22 cellular contexts compared by ENCODE assay signal in genomic region chr10:22824984-22825383, GRCh38.
A peak's percentile ranks its signal among the peaks of the same experiment; 100 is the strongest.
DNase-seq lines count a peak whose midpoint lies in the region; ATAC-seq and TF ChIP-seq lines count a peak whose summit lies in the region.
"Had no signal": no experiment of that assay in that cellular context is flagged by ENCODE, and none has a peak within 500 bp of the region (broad histone marks: within the 10 kb centered on the region; RNA-seq: fewer than 3 reads in every experiment).

No MANE protein-coding gene starts in this region.

- H2AK5ac ChIP-seq in neuronal stem cell (ENCODE audit: low read depth, low read length) = no peak overlapping the region

- POLR2A ChIA-PET in PC-9 (lab: Charles Lee; ENCODE audit: unreplicated experiment) = no interaction called here

- H3K9ac ChIP-seq in neuronal stem cell (ENCODE audit: low read depth, low read length, poor library complexity) = no peak overlapping the region

- no peaks in the 10 kb centered on the region for H3K27me3 ChIP-seq in PC-9 (ENCODE audit: insufficient read depth, low read depth)
- no peaks in the 10 kb centered on the region for H3K27me3 ChIP-seq in neuronal stem cell (ENCODE audit: control insufficient read depth in 3 of 3, insufficient read depth in 3 of 3, low read depth in 1 of 3, low read length in 3 of 3)
- H3K27me3 ChIP-seq: gastrocnemius medialis, tibial nerve had no signal

- no peak for ATAC-seq in stimulated activated effector memory CD8-positive, alpha-beta T cell treated with anti-CD3 and anti-CD28 coated beads, Interleukin-12 subunit alpha, Interleukin-12 subunit beta, amount 100 ng/mL, for 72 hours
- ATAC-seq: gastrocnemius medialis, T-helper 17 cell had no signal

- H4K8ac ChIP-seq in neuronal stem cell (ENCODE audit: low read depth, low read length) = no peak overlapping the region

- H3K9me3 Mint-ChIP-seq in stimulated activated effector memory CD8-positive, alpha-beta T cell treated with anti-CD3 and anti-CD28 coated beads, Interleukin-12 subunit alpha, Interleukin-12 subunit beta, amount 100 ng/mL, for 72 hours = no peaks in the 10 kb centered on the region
- H3K9me3 Mint-ChIP-seq: immature natural killer cell had no signal

- no peaks in the 10 kb centered on the region for H3K4me1 Mint-ChIP-seq in stimulated activated effector memory CD8-positive, alpha-beta T cell treated with anti-CD3 and anti-CD28 coated beads, Interleukin-12 subunit alpha, Interleukin-12 subunit beta, amount 100 ng/mL, for 72 hours
- H3K4me1 Mint-ChIP-seq: activated naive CD8-positive, alpha-beta T cell treated with anti-CD3 and anti-CD28 coated beads, Interleukin-2, amount 10 ng/mL, durations not matched to agents 7 days and 5 days; immature natural killer cell; T-helper 17 cell had no signal

- no peak overlapping the region for H3K4me3 Mint-ChIP-seq in stimulated activated effector memory CD8-positive, alpha-beta T cell treated with anti-CD3 and anti-CD28 coated beads, Interleukin-12 subunit alpha, Interleukin-12 subunit beta, amount 100 ng/mL, for 72 hours
- H3K4me3 Mint-ChIP-seq: activated naive CD8-positive, alpha-beta T cell treated with anti-CD3 and anti-CD28 coated beads, Interleukin-2, amount 10 ng/mL, durations not matched to agents 7 days and 5 days; immature natural killer cell; T-helper 17 cell had no signal

- H3K27ac Mint-ChIP-seq in stimulated activated effector memory CD8-positive, alpha-beta T cell treated with anti-CD3 and anti-CD28 coated beads, Interleukin-12 subunit alpha, Interleukin-12 subunit beta, amount 100 ng/mL, for 72 hours = no peak overlapping the region
- H3K27ac Mint-ChIP-seq: activated naive CD8-positive, alpha-beta T cell treated with anti-CD3 and anti-CD28 coated beads, Interleukin-2, amount 10 ng/mL, durations not matched to agents 7 days and 5 days; immature natural killer cell; T-helper 17 cell had no signal

- H3K4me3 ChIP-seq in PC-9 = no peak overlapping the region
- H3K4me3 ChIP-seq in epithelial cell of esophagus (ENCODE audit: low read length) = no peak overlapping the region
- H3K4me3 ChIP-seq in neuronal stem cell (ENCODE audit: low read length in 2 of 2) = no peak overlapping the region
- H3K4me3 ChIP-seq: gastrocnemius medialis, mucosa of descending colon, tibial nerve had no signal

- H3K14ac ChIP-seq in neuronal stem cell (ENCODE audit: low read length) = no peak overlapping the region

- H2BK120ac ChIP-seq in neuronal stem cell (ENCODE audit: low read depth, low read length) = no peak overlapping the region

- no peaks in the 10 kb centered on the region for H3K79me2 ChIP-seq in PC-9 (ENCODE audit: low read depth)

- H2BK5ac ChIP-seq in neuronal stem cell (ENCODE audit: low read length) = no peak overlapping the region

- no peak overlapping the region for H2BK12ac ChIP-seq in neuronal stem cell (ENCODE audit: low read length)

- H3K9me2 ChIP-seq in PC-9 (ENCODE audit: insufficient read depth) = no peaks in the 10 kb centered on the region

- H2AFZ ChIP-seq in PC-9 (no peak overlapping the region), neuronal stem cell (ENCODE audit: low read length) (peak overlapping the region; percentile 8)

- H3K4me2 ChIP-seq in PC-9 (no peak overlapping the region), neuronal stem cell (ENCODE audit: insufficient read depth, low read length, poor library complexity, severe bottlenecking) (no peak overlapping the region)

- H3K27ac ChIP-seq in PC-9 (peak overlapping the region; percentile 49; the same call in 1 of the 2 replicates), neuronal stem cell (replicated peaks; ENCODE audit: low read length) (no peak overlapping the region)
- H3K27ac ChIP-seq: C4-2B, gastrocnemius medialis, tibial nerve had no signal

- H3K36me3 Mint-ChIP-seq in stimulated activated effector memory CD8-positive, alpha-beta T cell treated with anti-CD3 and anti-CD28 coated beads, Interleukin-12 subunit alpha, Interleukin-12 subunit beta, amount 100 ng/mL, for 72 hours = no peaks in the 10 kb centered on the region
- H3K36me3 Mint-ChIP-seq: activated naive CD8-positive, alpha-beta T cell treated with anti-CD3 and anti-CD28 coated beads, Interleukin-2, amount 10 ng/mL, durations not matched to agents 7 days and 5 days; immature natural killer cell had no signal

- CTCF ChIA-PET in PC-9 (lab: Charles Lee) = no interaction called here

- no TSS peak for BruUV-seq in PC-9 (replicated peaks; lab: Mats Ljungman, UMichigan)

- H3K4me1 ChIP-seq in PC-9 (replicated peaks; ENCODE audit: insufficient read depth) (peaks cover 33% of the 10 kb centered on the region), neuronal stem cell (ENCODE audit: control insufficient read depth in 2 of 2, insufficient read depth in 1 of 2, low read depth in 1 of 2, low read length in 2 of 2) (no peaks in the 10 kb centered on the region)
- H3K4me1 ChIP-seq: gastrocnemius medialis had no signal

- no peaks in the 10 kb centered on the region for H3K36me3 ChIP-seq in PC-9 (ENCODE audit: low read depth)
- no peaks in the 10 kb centered on the region for H3K36me3 ChIP-seq in neuronal stem cell (replicated peaks in 1 of 2; ENCODE audit: control insufficient read depth in 2 of 2, insufficient read depth in 2 of 2, low read length in 2 of 2)
- H3K36me3 ChIP-seq: gastrocnemius medialis, tibial nerve had no signal

- no peak overlapping the region for H4K91ac ChIP-seq in neuronal stem cell (ENCODE audit: low read depth, low read length, poor library complexity)

- H3K9me3 ChIP-seq in PC-9 (ENCODE audit: insufficient read depth, low read depth) (no peaks in the 10 kb centered on the region), neuronal stem cell (replicated peaks in 1 of 2; ENCODE audit: control insufficient read depth in 2 of 2, insufficient read depth in 1 of 2, low read depth in 1 of 2, low read length in 2 of 2) (peaks cover 0 to 2% of the 10 kb centered on the region in 2 donors)
- H3K9me3 ChIP-seq: gastrocnemius medialis, mucosa of descending colon, tibial nerve had no signal

- no peak overlapping the region for H3K23ac ChIP-seq in neuronal stem cell (ENCODE audit: low read depth, low read length, poor library complexity)

- TF ChIP-seq CTCF in PC-9 (conservative IDR thresholded peaks at IDR 0.05) (no peak), epithelial cell of esophagus (IDR thresholded peaks at IDR 0.05; ENCODE audit: insufficient read depth, low read depth, low read length, missing control alignments) (no peak)

- H3F3A ChIP-seq in PC-9 (ENCODE audit: insufficient read depth, low read depth) = no peaks in the 10 kb centered on the region; the same call in 1 of the 2 replicates

- intact Hi-C loops in PC-9 (cut with micrococcal nuclease; ENCODE audit: unreplicated experiment) = loop anchor here (10.0 kb wide), 2 partner anchors 140 to 220 kb away; no protein-coding TSS in a partner anchor

- H2BK15ac ChIP-seq in neuronal stem cell (ENCODE audit: low read length) = no peak overlapping the region

- no peaks in the 10 kb centered on the region for H4K20me1 ChIP-seq in PC-9 (ENCODE audit: insufficient read depth)

- no peaks in the 10 kb centered on the region for H3K79me1 ChIP-seq in neuronal stem cell (ENCODE audit: low read depth, low read length)

- H3K18ac ChIP-seq in neuronal stem cell (ENCODE audit: low read length) = no peak overlapping the region

- DNase-seq in EH (ENCODE audit: low read depth) = peak; percentile 66
- DNase-seq in PC-9 = peak in 1 of 2 experiments; percentile 46
- DNase-seq in epithelial cell of esophagus (ENCODE audit: low read depth) = peak; percentile 81
- DNase-seq in neuronal stem cell (ENCODE audit: low spot score) = no peak
- no peak for DNase-seq in stimulated activated effector memory CD8-positive, alpha-beta T cell treated with anti-CD3 and anti-CD28 coated beads, Interleukin-12 subunit alpha, Interleukin-12 subunit beta, amount 100 ng/mL, for 72 hours (ENCODE audit: low spot score in 2 of 2)
- no peak for DNase-seq in Ammon's horn (ENCODE audit: low spot score)
- DNase-seq in mucosa of gallbladder (ENCODE audit: low spot score) = no peak
- no peak for DNase-seq in NCI-H187 (lab: John Stamatoyannopoulos, UW)
- DNase-seq: activated CD4-positive, alpha-beta T cell treated with anti-CD3 and anti-CD28 coated beads for 1 hour; activated naive CD8-positive, alpha-beta T cell treated with anti-CD3 and anti-CD28 coated beads, Interleukin-2, amount 10 ng/mL, durations not matched to agents 7 days and 5 days; activated T-cell treated with anti-CD3 and anti-CD28 coated beads for 4 hours; cortex of kidney; gastrocnemius medialis; immature natural killer cell; NCI-H1436; NCI-H510A; posterior cingulate gyrus; stimulated activated CD8-positive, alpha-beta memory T cell treated with anti-CD3 and anti-CD28 coated beads, Interleukin-4, amount 100 ng/mL, for 48 hours; T-helper 17 cell had no signal

- no peak overlapping the region for H3K4ac ChIP-seq in neuronal stem cell (ENCODE audit: low read length)

- WGBS in neuronal stem cell (ENCODE audit: extremely low coverage in 2 of 2, insufficient read length in 2 of 2, insufficient replicate concordance in 1 of 2), 2 donors = no CpG with 5 or more reads among the region's 3 CpGs

Comparison
In these comparisons a context has a peak if more than half of its experiments do, and no peak if none do; other contexts are left out.
1. DNase-seq: peak in EH (single experiment) and epithelial cell of esophagus (single experiment); none in neuronal stem cell (single experiment), stimulated activated effector memory CD8-positive, alpha-beta T cell treated with anti-CD3 and anti-CD28 coated beads, Interleukin-12 subunit alpha, Interleukin-12 subunit beta, amount 100 ng/mL, for 72 hours (0 of 2), Ammon's horn (single experiment), mucosa of gallbladder (single experiment) and NCI-H187 (0 of 2).